ENCODE assay signal across 2 cellular contexts in genomic region chr9:84438391-84438790, GRCh38.
TF ChIP-seq lines count a peak whose summit lies in the region.

No MANE protein-coding gene starts in this region.

TF ChIP-seq in K562, 482 proteins besides CTCF, POLR2A, EP300 and RAD21 (continued from another document and continues in another):
- peak; percentile 6; the same call in 1 of the 2 replicates for TF ChIP-seq ATF3 (IDR thresholded peaks at IDR 0.05)
- no peak for TF ChIP-seq ATF3 (CRISPR knock-in tag; conservative IDR thresholded peaks at IDR 0.05)
- TF ChIP-seq YY1 (IDR thresholded peaks at IDR 0.05; ENCODE audit: borderline replicate concordance in 1 of 3, control insufficient read depth in 1 of 3, extremely low read depth in 1 of 3, insufficient read depth in 3 of 3, insufficient read length in 1 of 3, insufficient replicate concordance in 2 of 3, low read depth in 1 of 3, low read length in 2 of 3) = no peak
- TF ChIP-seq NR2C1 (IDR thresholded peaks at IDR 0.05) = no peak
- peak; percentile 69 for TF ChIP-seq NR2C1 (tag; IDR thresholded peaks at IDR 0.05)
- TF ChIP-seq ZNF133 (CRISPR knock-in tag; IDR thresholded peaks at IDR 0.05) = no peak
- no peak for TF ChIP-seq SETDB1 (IDR thresholded peaks at IDR 0.05; ENCODE audit: low read length)
- TF ChIP-seq PBX2 (CRISPR knock-in tag; IDR thresholded peaks at IDR 0.05; ENCODE audit: low read depth) = 0 out of 2 replicates have a peak, but pooled peaks have one; percentile 25
- TF ChIP-seq PBX2 (tag; conservative IDR thresholded peaks at IDR 0.05; ENCODE audit: low read depth) = no peak
- peak in 1 of 2 experiments; percentile 72; a peak in 2 of 4 replicates for TF ChIP-seq ZNF318 (IDR thresholded peaks at IDR 0.05; ENCODE audit: borderline replicate concordance in 1 of 2, low read depth in 1 of 2)
- peak; percentile 90 for TF ChIP-seq ESRRA (IDR thresholded peaks at IDR 0.05; ENCODE audit: borderline replicate concordance, low read depth)
- no peak for TF ChIP-seq PCBP2 (IDR thresholded peaks at IDR 0.05; ENCODE audit: low read depth, low read length, poor library complexity, severe bottlenecking)
- TF ChIP-seq RCOR1 (IDR thresholded peaks at IDR 0.05; ENCODE audit: borderline replicate concordance in 1 of 2, low read depth in 2 of 2, low read length in 2 of 2) = peak in 1 of 2 experiments; percentile 44; a peak in 1 of 4 replicates
- TF ChIP-seq SIN3B (IDR thresholded peaks at IDR 0.05; ENCODE audit: low read depth) = no peak
- no peak for TF ChIP-seq HNRNPK (IDR thresholded peaks at IDR 0.05; ENCODE audit: low read depth, low read length, poor library complexity, severe bottlenecking)
- no peak for TF ChIP-seq ZNF121 (CRISPR knock-in tag; conservative IDR thresholded peaks at IDR 0.05)

TF ChIP-seq in neural cell, 6 proteins besides CTCF, POLR2A, EP300 and RAD21 (continued from another document):
- no peak for TF ChIP-seq REST (IDR thresholded peaks at IDR 0.05; ENCODE audit: borderline replicate concordance)
- no peak for TF ChIP-seq TAF1 (IDR thresholded peaks at IDR 0.05; ENCODE audit: low read depth)
